Comparison of ENCODE assay signal across 1 cellular context in genomic region chr4:48340905-48341775, GRCh38.
A peak's percentile ranks its signal among the peaks of the same experiment; 100 is the strongest.
TF ChIP-seq lines count a peak whose summit lies in the region.

TSS of gene SLAIN2 (plus strand) at chr4:48341529. CDS start at chr4:48341740, 211 bp downstream.

TF ChIP-seq in HepG2, 621 proteins besides CTCF, POLR2A, EP300 and RAD21 (continued from another document and continues in another):
- no peak for TF ChIP-seq IRF1 (CRISPR knock-in tag; IDR thresholded peaks at IDR 0.05; ENCODE audit: low read depth)
- no peak for TF ChIP-seq THRA (CRISPR knock-in tag; IDR thresholded peaks at IDR 0.05; ENCODE audit: borderline replicate concordance)
- peak; percentile 66 for TF ChIP-seq NR2C2 (CRISPR knock-in tag; IDR thresholded peaks at IDR 0.05; ENCODE audit: borderline replicate concordance)
- no peak for TF ChIP-seq PBX3 (CRISPR knock-in tag; IDR thresholded peaks at IDR 0.05; ENCODE audit: borderline replicate concordance)
- TF ChIP-seq FOSL1 (CRISPR knock-in tag; IDR thresholded peaks at IDR 0.05; ENCODE audit: borderline replicate concordance), result no peak
- TF ChIP-seq MEIS1 (CRISPR knock-in tag; IDR thresholded peaks at IDR 0.05; ENCODE audit: borderline replicate concordance), result no peak
- TF ChIP-seq ZNF205 (CRISPR knock-in tag; IDR thresholded peaks at IDR 0.05), result no peak; the same call in 1 of the 2 replicates
- no peak for TF ChIP-seq ZNF570 (CRISPR knock-in tag; IDR thresholded peaks at IDR 0.05; ENCODE audit: borderline replicate concordance)
- TF ChIP-seq TBP (CRISPR knock-in tag; IDR thresholded peaks at IDR 0.05), result no peak
- 0 out of 2 replicates have a peak, but pooled peaks have one; percentile 5 for TF ChIP-seq IKZF5 (CRISPR knock-in tag; IDR thresholded peaks at IDR 0.05)
- no peak for TF ChIP-seq ZNF326 (CRISPR knock-in tag; IDR thresholded peaks at IDR 0.05; ENCODE audit: borderline replicate concordance)
- TF ChIP-seq TMF1 (CRISPR knock-in tag; IDR thresholded peaks at IDR 0.05; ENCODE audit: low read depth), result no peak
- TF ChIP-seq NCOR1 (IDR thresholded peaks at IDR 0.05; ENCODE audit: borderline replicate concordance, low read length), result no peak
- no peak for TF ChIP-seq MAFK (conservative IDR thresholded peaks at IDR 0.05 in 1 of 2, IDR thresholded peaks at IDR 0.05 in 1 of 2; ENCODE audit: low read length in 2 of 2)
- TF ChIP-seq ZNF124 (CRISPR knock-in tag; IDR thresholded peaks at IDR 0.05), result no peak
- no peak for TF ChIP-seq PRMT3 (CRISPR knock-in tag; IDR thresholded peaks at IDR 0.05; ENCODE audit: borderline replicate concordance, low read depth)
- TF ChIP-seq ZNF670 (CRISPR knock-in tag; IDR thresholded peaks at IDR 0.05; ENCODE audit: borderline replicate concordance), result peak; percentile 52; the same call in 1 of the 2 replicates
- TF ChIP-seq ZNF720 (CRISPR knock-in tag; IDR thresholded peaks at IDR 0.05), result no peak
- TF ChIP-seq PCBP2 (optimal IDR thresholded peaks at IDR 0.05; ENCODE audit: low read depth, low read length, poor library complexity, severe bottlenecking), result no peak
- no peak for TF ChIP-seq ZNF850 (CRISPR knock-in tag; conservative IDR thresholded peaks at IDR 0.05)
- no peak for TF ChIP-seq TRAFD1 (CRISPR knock-in tag; IDR thresholded peaks at IDR 0.05; ENCODE audit: borderline replicate concordance)
- TF ChIP-seq TCF12 (IDR thresholded peaks at IDR 0.05), result no peak
- 0 out of 2 replicates have a peak, but pooled peaks have one; percentile 48 for TF ChIP-seq TCF12 (CRISPR knock-in tag; IDR thresholded peaks at IDR 0.05)
- TF ChIP-seq, protein P1, sequence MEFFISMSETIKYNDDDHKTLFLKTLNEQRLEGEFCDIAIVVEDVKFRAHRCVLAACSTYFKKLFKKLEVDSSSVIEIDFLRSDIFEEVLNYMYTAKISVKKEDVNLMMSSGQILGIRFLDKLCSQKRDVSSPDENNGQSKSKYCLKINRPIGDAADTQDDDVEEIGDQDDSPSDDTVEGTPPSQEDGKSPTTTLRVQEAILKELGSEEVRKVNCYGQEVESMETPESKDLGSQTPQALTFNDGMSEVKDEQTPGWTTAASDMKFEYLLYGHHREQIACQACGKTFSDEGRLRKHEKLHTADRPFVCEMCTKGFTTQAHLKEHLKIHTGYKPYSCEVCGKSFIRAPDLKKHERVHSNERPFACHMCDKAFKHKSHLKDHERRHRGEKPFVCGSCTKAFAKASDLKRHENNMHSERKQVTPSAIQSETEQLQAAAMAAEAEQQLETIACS (CRISPR knock-in tag; IDR thresholded peaks at IDR 0.05), result no peak
- 0 out of 2 replicates have a peak, but pooled peaks have one; percentile 35 for TF ChIP-seq NCOA5 (CRISPR knock-in tag; IDR thresholded peaks at IDR 0.05)
- no peak for TF ChIP-seq RFX5 (IDR thresholded peaks at IDR 0.05; ENCODE audit: low read depth, low read length)
- no peak for TF ChIP-seq JUND (CRISPR knock-in tag; IDR thresholded peaks at IDR 0.05)
- TF ChIP-seq ZNF746 (CRISPR knock-in tag; IDR thresholded peaks at IDR 0.05), result no peak
- no peak for TF ChIP-seq SNRNP70 (IDR thresholded peaks at IDR 0.05; ENCODE audit: low read depth, low read length)
- no peak for TF ChIP-seq ZFP41 (CRISPR knock-in tag; IDR thresholded peaks at IDR 0.05; ENCODE audit: borderline replicate concordance)
- TF ChIP-seq TGIF2 (CRISPR knock-in tag; IDR thresholded peaks at IDR 0.05), result no peak
- no peak for TF ChIP-seq HIC2 (CRISPR knock-in tag; IDR thresholded peaks at IDR 0.05; ENCODE audit: low read depth)
- TF ChIP-seq MTA3 (CRISPR knock-in tag; IDR thresholded peaks at IDR 0.05), result no peak
- TF ChIP-seq STAT5B (CRISPR knock-in tag; IDR thresholded peaks at IDR 0.05), result 0 out of 2 replicates have a peak, but pooled peaks have one; percentile 14
- TF ChIP-seq SMAD1 (CRISPR knock-in tag; IDR thresholded peaks at IDR 0.05; ENCODE audit: borderline replicate concordance, low read depth), result 0 out of 2 replicates have a peak, but pooled peaks have one; percentile 19
- no peak for TF ChIP-seq ZNF710 (CRISPR knock-in tag; IDR thresholded peaks at IDR 0.05; ENCODE audit: borderline replicate concordance)
- peak; percentile 81 for TF ChIP-seq TAF1 (CRISPR knock-in tag; IDR thresholded peaks at IDR 0.05)
- no peak for TF ChIP-seq ELK4 (CRISPR knock-in tag; IDR thresholded peaks at IDR 0.05; ENCODE audit: borderline replicate concordance)
- TF ChIP-seq ETS1 (CRISPR knock-in tag; IDR thresholded peaks at IDR 0.05), result no peak; the same call in 1 of the 2 replicates
- peak; percentile 66 for TF ChIP-seq ZGPAT (CRISPR knock-in tag; IDR thresholded peaks at IDR 0.05)
- no peak for TF ChIP-seq SETDB1 (CRISPR knock-in tag; IDR thresholded peaks at IDR 0.05; ENCODE audit: borderline replicate concordance)
- no peak for TF ChIP-seq CREBL2 (CRISPR knock-in tag; IDR thresholded peaks at IDR 0.05; ENCODE audit: borderline replicate concordance)
- no peak for TF ChIP-seq ZNF589 (CRISPR knock-in tag; conservative IDR thresholded peaks at IDR 0.05)
- no peak for TF ChIP-seq ZNF354B (CRISPR knock-in tag; IDR thresholded peaks at IDR 0.05)
- 0 out of 2 replicates have a peak, but pooled peaks have one; percentile 2 for TF ChIP-seq ZBTB46 (CRISPR knock-in tag; IDR thresholded peaks at IDR 0.05; ENCODE audit: borderline replicate concordance)
